Comparison of ENCODE assay signal across 2 cellular contexts in the genomic region with DNA sequence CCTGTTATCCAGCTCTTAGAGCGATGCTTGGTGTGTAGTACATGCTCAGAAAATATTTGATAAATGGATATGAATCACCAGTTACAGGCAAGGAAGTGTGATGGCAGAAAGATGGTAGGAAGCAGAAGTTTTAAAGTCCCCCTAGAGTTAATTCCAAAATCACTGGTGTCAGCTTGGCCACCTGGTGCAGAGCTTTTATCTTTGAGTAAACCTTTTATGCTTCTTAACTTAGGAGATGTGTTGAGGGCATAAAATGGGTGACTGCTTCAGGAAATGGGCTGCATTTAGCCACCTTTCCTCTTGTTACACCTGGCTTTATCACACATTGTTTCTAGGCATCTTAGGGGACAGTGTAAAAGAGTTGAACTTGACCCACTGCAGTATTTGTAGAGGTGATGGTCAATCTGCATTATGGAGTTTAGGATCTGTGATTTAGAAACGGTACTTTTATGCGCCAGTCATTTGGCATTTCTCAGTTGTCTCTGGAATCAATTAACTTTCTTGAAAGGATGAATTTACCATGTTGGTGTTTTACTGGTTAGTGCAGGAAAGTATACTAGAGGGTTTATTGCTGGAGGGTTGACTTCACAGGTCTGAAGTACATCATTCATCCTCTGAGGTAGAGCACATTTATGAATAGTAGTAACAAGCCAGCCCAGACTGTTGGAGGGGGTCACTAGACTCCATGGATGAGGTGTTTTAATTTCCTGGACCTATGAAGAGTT.
TF ChIP-seq lines count a peak whose summit lies in the region.

No MANE protein-coding gene starts in this region.

TF ChIP-seq in SK-N-SH treated with all-trans-retinoic acid at 6 μM for 48 hours, 23 proteins besides CTCF, POLR2A, EP300 and RAD21 (continued from another document):
- TF ChIP-seq POU6F1 (CRISPR knock-in tag; IDR thresholded peaks at IDR 0.05; ENCODE audit: borderline replicate concordance, low read depth), result no peak
- no peak for TF ChIP-seq ZFP3 (CRISPR knock-in tag; IDR thresholded peaks at IDR 0.05)
- no peak for TF ChIP-seq ZC3H10 (CRISPR knock-in tag; IDR thresholded peaks at IDR 0.05)
- TF ChIP-seq, protein P1, sequence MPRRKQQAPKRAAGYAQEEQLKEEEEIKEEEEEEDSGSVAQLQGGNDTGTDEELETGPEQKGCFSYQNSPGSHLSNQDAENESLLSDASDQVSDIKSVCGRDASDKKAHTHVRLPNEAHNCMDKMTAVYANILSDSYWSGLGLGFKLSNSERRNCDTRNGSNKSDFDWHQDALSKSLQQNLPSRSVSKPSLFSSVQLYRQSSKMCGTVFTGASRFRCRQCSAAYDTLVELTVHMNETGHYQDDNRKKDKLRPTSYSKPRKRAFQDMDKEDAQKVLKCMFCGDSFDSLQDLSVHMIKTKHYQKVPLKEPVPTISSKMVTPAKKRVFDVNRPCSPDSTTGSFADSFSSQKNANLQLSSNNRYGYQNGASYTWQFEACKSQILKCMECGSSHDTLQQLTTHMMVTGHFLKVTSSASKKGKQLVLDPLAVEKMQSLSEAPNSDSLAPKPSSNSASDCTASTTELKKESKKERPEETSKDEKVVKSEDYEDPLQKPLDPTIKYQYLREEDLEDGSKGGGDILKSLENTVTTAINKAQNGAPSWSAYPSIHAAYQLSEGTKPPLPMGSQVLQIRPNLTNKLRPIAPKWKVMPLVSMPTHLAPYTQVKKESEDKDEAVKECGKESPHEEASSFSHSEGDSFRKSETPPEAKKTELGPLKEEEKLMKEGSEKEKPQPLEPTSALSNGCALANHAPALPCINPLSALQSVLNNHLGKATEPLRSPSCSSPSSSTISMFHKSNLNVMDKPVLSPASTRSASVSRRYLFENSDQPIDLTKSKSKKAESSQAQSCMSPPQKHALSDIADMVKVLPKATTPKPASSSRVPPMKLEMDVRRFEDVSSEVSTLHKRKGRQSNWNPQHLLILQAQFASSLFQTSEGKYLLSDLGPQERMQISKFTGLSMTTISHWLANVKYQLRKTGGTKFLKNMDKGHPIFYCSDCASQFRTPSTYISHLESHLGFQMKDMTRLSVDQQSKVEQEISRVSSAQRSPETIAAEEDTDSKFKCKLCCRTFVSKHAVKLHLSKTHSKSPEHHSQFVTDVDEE (CRISPR knock-in tag; IDR thresholded peaks at IDR 0.05), result no peak
- TF ChIP-seq RARB (CRISPR knock-in tag; IDR thresholded peaks at IDR 0.05), result no peak
- no peak for TF ChIP-seq GLIS3 (CRISPR knock-in tag; IDR thresholded peaks at IDR 0.05)
- no peak for TF ChIP-seq ZNF70 (CRISPR knock-in tag; IDR thresholded peaks at IDR 0.05)
- no peak for TF ChIP-seq ZNF565 (CRISPR knock-in tag; conservative IDR thresholded peaks at IDR 0.05; ENCODE audit: low read depth)
TF ChIP-seq in SK-N-SH treated with all-trans-retinoic acid at 6 μM for 48 hours: peak in this region for 0.

TF ChIP-seq in WTC11, 78 proteins besides CTCF, POLR2A, EP300 and RAD21 (continued from another document):
- TF ChIP-seq PRDM15 (CRISPR knock-in tag; IDR thresholded peaks at IDR 0.05), result no peak
- no peak for TF ChIP-seq E2F4 (CRISPR knock-in tag; IDR thresholded peaks at IDR 0.05; ENCODE audit: borderline replicate concordance, low read depth)
- TF ChIP-seq TP53 (CRISPR knock-in tag; IDR thresholded peaks at IDR 0.05), result no peak
- TF ChIP-seq, protein P2, sequence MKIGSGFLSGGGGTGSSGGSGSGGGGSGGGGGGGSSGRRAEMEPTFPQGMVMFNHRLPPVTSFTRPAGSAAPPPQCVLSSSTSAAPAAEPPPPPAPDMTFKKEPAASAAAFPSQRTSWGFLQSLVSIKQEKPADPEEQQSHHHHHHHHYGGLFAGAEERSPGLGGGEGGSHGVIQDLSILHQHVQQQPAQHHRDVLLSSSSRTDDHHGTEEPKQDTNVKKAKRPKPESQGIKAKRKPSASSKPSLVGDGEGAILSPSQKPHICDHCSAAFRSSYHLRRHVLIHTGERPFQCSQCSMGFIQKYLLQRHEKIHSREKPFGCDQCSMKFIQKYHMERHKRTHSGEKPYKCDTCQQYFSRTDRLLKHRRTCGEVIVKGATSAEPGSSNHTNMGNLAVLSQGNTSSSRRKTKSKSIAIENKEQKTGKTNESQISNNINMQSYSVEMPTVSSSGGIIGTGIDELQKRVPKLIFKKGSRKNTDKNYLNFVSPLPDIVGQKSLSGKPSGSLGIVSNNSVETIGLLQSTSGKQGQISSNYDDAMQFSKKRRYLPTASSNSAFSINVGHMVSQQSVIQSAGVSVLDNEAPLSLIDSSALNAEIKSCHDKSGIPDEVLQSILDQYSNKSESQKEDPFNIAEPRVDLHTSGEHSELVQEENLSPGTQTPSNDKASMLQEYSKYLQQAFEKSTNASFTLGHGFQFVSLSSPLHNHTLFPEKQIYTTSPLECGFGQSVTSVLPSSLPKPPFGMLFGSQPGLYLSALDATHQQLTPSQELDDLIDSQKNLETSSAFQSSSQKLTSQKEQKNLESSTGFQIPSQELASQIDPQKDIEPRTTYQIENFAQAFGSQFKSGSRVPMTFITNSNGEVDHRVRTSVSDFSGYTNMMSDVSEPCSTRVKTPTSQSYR (CRISPR knock-in tag; IDR thresholded peaks at IDR 0.05), result no peak
- TF ChIP-seq, protein P3, sequence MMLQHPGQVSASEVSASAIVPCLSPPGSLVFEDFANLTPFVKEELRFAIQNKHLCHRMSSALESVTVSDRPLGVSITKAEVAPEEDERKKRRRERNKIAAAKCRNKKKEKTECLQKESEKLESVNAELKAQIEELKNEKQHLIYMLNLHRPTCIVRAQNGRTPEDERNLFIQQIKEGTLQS (CRISPR knock-in tag; conservative IDR thresholded peaks at IDR 0.05), result no peak
- no peak for TF ChIP-seq ZNF423 (CRISPR knock-in tag; IDR thresholded peaks at IDR 0.05)
- TF ChIP-seq PRRX2 (CRISPR knock-in tag; IDR thresholded peaks at IDR 0.05), result no peak
- no peak for TF ChIP-seq NFYB (CRISPR knock-in tag; conservative IDR thresholded peaks at IDR 0.05; ENCODE audit: low read depth)
- TF ChIP-seq E2F1 (CRISPR knock-in tag; IDR thresholded peaks at IDR 0.05), result no peak
- TF ChIP-seq ZNF219 (CRISPR knock-in tag; IDR thresholded peaks at IDR 0.05; ENCODE audit: borderline replicate concordance), result no peak
- TF ChIP-seq ZNF263 (CRISPR knock-in tag; IDR thresholded peaks at IDR 0.05; ENCODE audit: low read depth), result no peak
- TF ChIP-seq NFE2L1 (CRISPR knock-in tag; IDR thresholded peaks at IDR 0.05), result no peak
- TF ChIP-seq NR3C1 (CRISPR knock-in tag; conservative IDR thresholded peaks at IDR 0.05; ENCODE audit: low read depth), result no peak
- no peak for TF ChIP-seq SP1 (CRISPR knock-in tag; conservative IDR thresholded peaks at IDR 0.05)
- TF ChIP-seq, protein P4, sequence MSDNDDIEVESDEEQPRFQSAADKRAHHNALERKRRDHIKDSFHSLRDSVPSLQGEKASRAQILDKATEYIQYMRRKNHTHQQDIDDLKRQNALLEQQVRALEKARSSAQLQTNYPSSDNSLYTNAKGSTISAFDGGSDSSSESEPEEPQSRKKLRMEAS (CRISPR knock-in tag; IDR thresholded peaks at IDR 0.05), result no peak
- no peak for TF ChIP-seq GABPB1 (CRISPR knock-in tag; IDR thresholded peaks at IDR 0.05)
- no peak for TF ChIP-seq MYBL2 (CRISPR knock-in tag; IDR thresholded peaks at IDR 0.05)
- no peak for TF ChIP-seq ZNF138 (CRISPR knock-in tag; conservative IDR thresholded peaks at IDR 0.05)
